1 cellular context compared by ENCODE assay signal in genomic region chr20:16279320-16279719, GRCh38.
TF ChIP-seq lines count a peak whose summit lies in the region.

No MANE protein-coding gene starts in this region.

TF ChIP-seq in HepG2, 621 proteins besides CTCF, POLR2A, EP300 and RAD21 (continued from another document):
- TF ChIP-seq, protein P1, sequence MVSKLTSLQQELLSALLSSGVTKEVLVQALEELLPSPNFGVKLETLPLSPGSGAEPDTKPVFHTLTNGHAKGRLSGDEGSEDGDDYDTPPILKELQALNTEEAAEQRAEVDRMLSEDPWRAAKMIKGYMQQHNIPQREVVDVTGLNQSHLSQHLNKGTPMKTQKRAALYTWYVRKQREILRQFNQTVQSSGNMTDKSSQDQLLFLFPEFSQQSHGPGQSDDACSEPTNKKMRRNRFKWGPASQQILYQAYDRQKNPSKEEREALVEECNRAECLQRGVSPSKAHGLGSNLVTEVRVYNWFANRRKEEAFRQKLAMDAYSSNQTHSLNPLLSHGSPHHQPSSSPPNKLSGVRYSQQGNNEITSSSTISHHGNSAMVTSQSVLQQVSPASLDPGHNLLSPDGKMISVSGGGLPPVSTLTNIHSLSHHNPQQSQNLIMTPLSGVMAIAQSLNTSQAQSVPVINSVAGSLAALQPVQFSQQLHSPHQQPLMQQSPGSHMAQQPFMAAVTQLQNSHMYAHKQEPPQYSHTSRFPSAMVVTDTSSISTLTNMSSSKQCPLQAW (CRISPR knock-in tag; IDR thresholded peaks at IDR 0.05), result 0 out of 2 replicates have a peak, but pooled peaks have one; percentile 19
- 0 out of 2 replicates have a peak, but pooled peaks have one; percentile 12 for TF ChIP-seq HNF4A (CRISPR knock-in tag; IDR thresholded peaks at IDR 0.05)
- no peak for TF ChIP-seq ETV6 (CRISPR knock-in tag; conservative IDR thresholded peaks at IDR 0.05)
- 0 out of 2 replicates have a peak, but pooled peaks have one; percentile 28 for TF ChIP-seq ZFP90 (CRISPR knock-in tag; IDR thresholded peaks at IDR 0.05; ENCODE audit: borderline replicate concordance)
